ENCODE assay signal across 22 cellular contexts in the genomic region with DNA sequence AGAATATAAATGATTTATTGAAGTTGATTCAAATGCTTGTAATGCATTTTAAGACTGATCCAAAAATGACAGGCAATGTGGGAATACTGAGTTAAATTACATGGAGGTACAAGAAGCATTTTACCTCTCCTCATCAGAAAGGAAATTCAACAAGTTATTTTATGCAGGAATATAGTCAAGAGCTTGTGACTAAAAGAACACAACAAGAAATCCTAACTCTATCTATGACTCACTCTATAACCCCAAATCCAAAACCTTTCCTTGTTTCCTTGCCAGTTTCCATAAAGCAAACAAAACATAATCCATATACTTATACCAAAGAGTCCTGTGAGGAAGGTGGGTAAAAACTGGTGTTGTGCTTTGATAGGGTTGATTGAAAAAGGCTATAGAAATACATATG. TPM values are rescaled to one million over a fixed set of nuclear protein-coding genes. Genes with fewer than 3 reads are reported as not detected.
DNase-seq lines count a peak whose midpoint lies in the region; ATAC-seq, FAIRE-seq and TF ChIP-seq lines count a peak whose summit lies in the region.
"Had no signal": no experiment of that assay in that cellular context is flagged by ENCODE, and none has a peak within 500 bp of the region (broad histone marks: within the 10 kb centered on the region; RNA-seq: fewer than 3 reads in every experiment).

No MANE protein-coding gene starts in this region.

- H3K4ac ChIP-seq in mesenchymal stem cell (ENCODE audit: low read depth in 1 of 2, low read length in 2 of 2) = no peak overlapping the region

- TF ChIP-seq CTCF in CD8-positive, alpha-beta T cell (IDR thresholded peaks at IDR 0.05) = no peak
- TF ChIP-seq CTCF in PC-3 (conservative IDR thresholded peaks at IDR 0.05; ENCODE audit: low read depth, low read length) (no peak), epithelial cell of esophagus (IDR thresholded peaks at IDR 0.05; ENCODE audit: insufficient read depth, low read depth, low read length, missing control alignments) (no peak)

- CTCF ChIA-PET in CD8-positive, alpha-beta T cell (lab: Charles Lee) = no interaction called here
- CTCF ChIA-PET in PC-3 (lab: Charles Lee) = no interaction called here

- H3K27ac ChIP-seq in CD8-positive, alpha-beta T cell (ENCODE audit: low read depth, low read length) = no peak overlapping the region
- no peak overlapping the region for H3K27ac ChIP-seq in PC-3 (ENCODE audit: low read length)
- no peak overlapping the region for H3K27ac ChIP-seq in mesenchymal stem cell (ENCODE audit: low read length, poor library complexity, severe bottlenecking)
- no peak overlapping the region for H3K27ac ChIP-seq in small intestine (ENCODE audit: low read depth in 1 of 2, low read length in 1 of 2)
- H3K27ac ChIP-seq: ascending aorta, hepatocyte, HL-60 had no signal

- H3K4me1 ChIP-seq in CD8-positive, alpha-beta T cell (ENCODE audit: insufficient read depth, low read length) = no peaks in the 10 kb centered on the region
- peaks cover 18% of the 10 kb centered on the region for H3K4me1 ChIP-seq in PC-3 (ENCODE audit: insufficient read depth, low read length)
- H3K4me1 ChIP-seq in mesenchymal stem cell (ENCODE audit: control insufficient read depth, insufficient read depth, low read depth, low read length) = no peaks in the 10 kb centered on the region
- no peaks in the 10 kb centered on the region for H3K4me1 ChIP-seq in small intestine (ENCODE audit: control insufficient read depth in 2 of 2, insufficient read depth in 1 of 2, low read depth in 1 of 2, low read length in 1 of 2)
- H3K4me1 ChIP-seq: HAP-1, thyroid gland had no signal

- H3K36me3 ChIP-seq in CD8-positive, alpha-beta T cell (ENCODE audit: insufficient read depth, low read length) = peaks cover 13% of the 10 kb centered on the region
- H3K36me3 ChIP-seq in PC-3 (ENCODE audit: low read depth, low read length) (peaks cover 34% of the 10 kb centered on the region), mesenchymal stem cell (ENCODE audit: control insufficient read depth in 1 of 2, insufficient read depth in 2 of 2, low read depth in 1 of 2, low read length in 2 of 2) (peaks cover 22 to 34% of the 10 kb centered on the region in 2 experiments), small intestine (ENCODE audit: control insufficient read depth in 2 of 2, insufficient read depth in 2 of 2, low read length in 2 of 2) (peaks cover 10% of the 10 kb centered on the region in 2 donors)

- no peaks in the 10 kb centered on the region for H4K20me1 ChIP-seq in PC-3 (ENCODE audit: low read length)

- H3K4me3 Mint-ChIP-seq in CD8-positive, alpha-beta T cell = no peak overlapping the region
- H3K4me3 Mint-ChIP-seq: mesothelial cell of epicardium, nephron progenitor cell had no signal

- H4K91ac ChIP-seq in mesenchymal stem cell (ENCODE audit: low read length) = no peak overlapping the region

- H2BK15ac ChIP-seq in mesenchymal stem cell (ENCODE audit: low read depth, poor library complexity, severe bottlenecking) = no peak overlapping the region

- no peak for FAIRE-seq in small intestine (lab: Jason Lieb, UNC)

- no peak overlapping the region for H2BK120ac ChIP-seq in mesenchymal stem cell (ENCODE audit: low read depth, low read length)

- H3K4me2 ChIP-seq in PC-3 (ENCODE audit: low read length) (no peak overlapping the region), mesenchymal stem cell (ENCODE audit: low read length, poor library complexity, severe bottlenecking) (no peak overlapping the region)
- H3K4me2 ChIP-seq: hepatocyte had no signal

- peaks cover 23% of the 10 kb centered on the region for H3K79me1 ChIP-seq in mesenchymal stem cell (replicated peaks; ENCODE audit: low read length, poor library complexity, severe bottlenecking)

- ATAC-seq in CD8-positive, alpha-beta T cell = no peak
- ATAC-seq in PC-3 = peak; percentile 91

- H3K27ac Mint-ChIP-seq in CD8-positive, alpha-beta T cell = peak overlapping the region; percentile 11
- H3K27ac Mint-ChIP-seq: mesothelial cell of epicardium, nephron progenitor cell had no signal

- no peak overlapping the region for H2BK5ac ChIP-seq in mesenchymal stem cell (ENCODE audit: low read depth, low read length, poor library complexity, severe bottlenecking)

- H3K4me3 ChIP-seq in CD8-positive, alpha-beta T cell (ENCODE audit: low read depth, low read length) = no peak overlapping the region
- H3K4me3 ChIP-seq in PC-3 (ENCODE audit: low read length) (no peak overlapping the region), epithelial cell of esophagus (ENCODE audit: low read length) (no peak overlapping the region), mesenchymal stem cell (ENCODE audit: insufficient read depth in 1 of 2, low read depth in 1 of 2, low read length in 2 of 2) (no peak overlapping the region), small intestine (ENCODE audit: low read depth in 1 of 2, low read length in 2 of 2) (no peak overlapping the region)
- H3K4me3 ChIP-seq: ascending aorta, HAP-1, hepatocyte, thyroid gland had no signal

- peaks cover 51% of the 10 kb centered on the region for H3K36me3 Mint-ChIP-seq in CD8-positive, alpha-beta T cell

- peaks cover 21% of the 10 kb centered on the region for H3K79me2 ChIP-seq in PC-3 (ENCODE audit: low read length)

- no peak overlapping the region for H4K8ac ChIP-seq in mesenchymal stem cell (ENCODE audit: low read length)

- no peaks in the 10 kb centered on the region for H3K9me2 ChIP-seq in PC-3 (replicated peaks; ENCODE audit: low read length)

- H3K18ac ChIP-seq in mesenchymal stem cell (ENCODE audit: low read depth in 1 of 2, low read length in 2 of 2) = no peak overlapping the region

- H2AK5ac ChIP-seq in mesenchymal stem cell (ENCODE audit: low read length, severe bottlenecking) = no peak overlapping the region

- no peak overlapping the region for H3K14ac ChIP-seq in mesenchymal stem cell (ENCODE audit: low read length in 2 of 2)

- H3K4me1 Mint-ChIP-seq in CD8-positive, alpha-beta T cell (ENCODE audit: low read depth) = peaks cover 17% of the 10 kb centered on the region
- H3K4me1 Mint-ChIP-seq: mesothelial cell of epicardium, nephron progenitor cell had no signal

- H3K27me3 ChIP-seq in CD8-positive, alpha-beta T cell (ENCODE audit: insufficient read depth, low read length) = no peaks in the 10 kb centered on the region
- H3K27me3 ChIP-seq in PC-3 (ENCODE audit: low read length) = no peaks in the 10 kb centered on the region
- no peaks in the 10 kb centered on the region for H3K27me3 ChIP-seq in mesenchymal stem cell (ENCODE audit: control insufficient read depth in 1 of 2, insufficient read depth in 1 of 2, low read length in 2 of 2)
- no peaks in the 10 kb centered on the region for H3K27me3 ChIP-seq in small intestine (ENCODE audit: control insufficient read depth in 2 of 2, insufficient read depth in 2 of 2, low read length in 2 of 2)
- H3K27me3 ChIP-seq: ascending aorta, hepatocyte, thyroid gland had no signal

- no peak overlapping the region for H3K23ac ChIP-seq in mesenchymal stem cell (ENCODE audit: low read length in 2 of 2)

- H3F3A ChIP-seq in PC-3 (ENCODE audit: low read length, unreplicated experiment) = peaks cover 8% of the 10 kb centered on the region

- H3K9ac ChIP-seq in PC-3 (ENCODE audit: low read length) = no peak overlapping the region
- no peak overlapping the region for H3K9ac ChIP-seq in mesenchymal stem cell (ENCODE audit: low read length)

- no peaks in the 10 kb centered on the region for H3K9me3 ChIP-seq in CD8-positive, alpha-beta T cell (ENCODE audit: low read length)
- H3K9me3 ChIP-seq in PC-3 (ENCODE audit: low read length) = no peaks in the 10 kb centered on the region
- no peaks in the 10 kb centered on the region for H3K9me3 ChIP-seq in mesenchymal stem cell (ENCODE audit: control insufficient read depth, low read length)
- no peaks in the 10 kb centered on the region for H3K9me3 ChIP-seq in small intestine (ENCODE audit: control insufficient read depth, low read depth)
- H3K9me3 ChIP-seq: ascending aorta, HAP-1, thyroid gland had no signal

- H2AFZ ChIP-seq in PC-3 (ENCODE audit: low read length) (no peak overlapping the region), mesenchymal stem cell (ENCODE audit: low read depth, low read length) (no peak overlapping the region)
- H2AFZ ChIP-seq: hepatocyte had no signal

- no TSS peak for BruUV-seq in PC-3 (replicated peaks; lab: Mats Ljungman, UMichigan)

- H3K27me3 Mint-ChIP-seq in CD8-positive, alpha-beta T cell (ENCODE audit: low read depth) = no peaks in the 10 kb centered on the region

- DNase-seq in CD8-positive, alpha-beta T cell = no peak
- DNase-seq in PC-3 = peak; percentile 64
- DNase-seq in epithelial cell of esophagus (ENCODE audit: low read depth) = peak; percentile 25
- peak; percentile 6 for DNase-seq in mesenchymal stem cell
- DNase-seq in Kasumi-1 (lab: John Stamatoyannopoulos, UW) = no peak
- DNase-seq in small intestine = no peak
- DNase-seq in SIG-M5 (lab: John Stamatoyannopoulos, UW) = no peak
- DNase-seq in A172 (ENCODE audit: low spot score) = no peak
- DNase-seq: activated naive CD4-positive, alpha-beta T cell treated with Interleukin-2 at 50 U/mL for 16 hours; DND-41; erythroblast; kidney glomerular epithelial cell; NCI-H1048; NCI-H510A treated with DMSO at 0.1 percent for 48 hours; nephron progenitor cell; stimulated activated CD4-positive, alpha-beta T cell treated with anti-CD3 and anti-CD28 coated beads, Interleukin-12 subunit alpha, Interleukin-12 subunit beta, amount 100 ng/mL, for 4 hours; thyroid gland had no signal

- POLR2A ChIA-PET in CD8-positive, alpha-beta T cell (lab: Charles Lee) = interaction anchor here (1.2 to 1.4 kb wide), 2 partner anchors 31 to 219 kb away, joined by 3 read pairs; a partner anchor contains a TSS
- POLR2A ChIA-PET in PC-3 (lab: Charles Lee; ENCODE audit: unreplicated experiment) = no interaction called here

- H3K9me3 Mint-ChIP-seq in CD8-positive, alpha-beta T cell = no peaks in the 10 kb centered on the region
- H3K9me3 Mint-ChIP-seq: mesothelial cell of epicardium, nephron progenitor cell had no signal

- H2BK12ac ChIP-seq in mesenchymal stem cell (ENCODE audit: low read length in 2 of 2) = no peak overlapping the region

- intact Hi-C loops in CD8-positive, alpha-beta T cell (cut with DNase I, micrococcal nuclease) = no loop called here
- intact Hi-C loops in PC-3 (cut with micrococcal nuclease) = no loop called here

RNA-seq across cellular contexts. Expression of a gene that starts 30.8 kb away (rescaled TPM):
- 100 to 1,000 TPM; 133 TPM for total RNA-seq in CD8-positive, alpha-beta T cell
- total RNA-seq in PC-3 (2014; rRNA removed) = 24.9 and 27.8 TPM in 2 replicates
- 17.8 TPM for polyA plus RNA-seq in mesenchymal stem cell (2013, experiment 1 of 2)
- polyA plus RNA-seq in mesenchymal stem cell (2013, experiment 2 of 2) = 18.0 TPM
- 10 to 100 TPM in 1 of 3 donors, 1 to 10 TPM in 2; 7.6 to 14.0 (median 9.8) TPM for polyA plus RNA-seq in small intestine
- total RNA-seq in A172 (2014; rRNA removed; shearing (Covaris generic)) = 12.8 and 19.2 TPM in 2 replicates

RNA-seq across cellular contexts. Expression of a gene that starts 52.3 kb away (rescaled TPM):
- 100 to 1,000 TPM; 342 to 373 TPM for total RNA-seq in CD8-positive, alpha-beta T cell
- total RNA-seq in PC-3 (2014; rRNA removed) = 120 and 126 TPM in 2 replicates
- 58.5 TPM for polyA plus RNA-seq in mesenchymal stem cell (2013, experiment 1 of 2)
- 54.4 TPM for polyA plus RNA-seq in mesenchymal stem cell (2013, experiment 2 of 2)
- polyA plus RNA-seq in small intestine = 100 to 1,000 TPM; 109 to 379 (median 168) TPM
- total RNA-seq in A172 (2014; rRNA removed; shearing (Covaris generic)) = 32.6 and 42.6 TPM in 2 replicates

Comparison
In these comparisons a context has a peak if more than half of its experiments do, and no peak if none do; other contexts are left out.
1. DNase-seq: peak in PC-3 (single experiment), epithelial cell of esophagus (single experiment) and mesenchymal stem cell (single experiment); none in CD8-positive, alpha-beta T cell (0 of 7), Kasumi-1 (0 of 2), small intestine (single experiment), SIG-M5 (single experiment) and A172 (single experiment).